Comparison of ENCODE assay signal across 1 cellular context in the genomic region with DNA sequence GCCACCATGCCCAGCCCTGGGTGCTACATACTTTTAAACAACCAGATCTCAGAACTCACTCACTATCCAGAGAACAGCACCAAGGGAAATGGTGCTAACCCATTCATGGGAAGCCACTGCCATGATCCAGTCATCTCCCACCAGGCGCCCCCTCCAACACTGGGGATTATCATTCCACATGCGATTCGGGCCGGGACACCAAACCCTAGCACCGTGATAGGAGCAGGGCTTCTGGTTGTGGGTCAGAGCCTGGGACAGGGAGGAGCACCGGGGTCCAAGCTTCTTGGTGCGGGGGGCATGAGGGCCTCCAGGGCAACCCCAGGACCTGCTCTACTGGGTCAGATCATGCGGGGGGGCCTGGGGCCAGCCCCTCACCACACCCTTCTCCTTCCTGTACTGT.
TF ChIP-seq lines count a peak whose summit lies in the region.

No MANE protein-coding gene starts in this region.

TF ChIP-seq in H1, 55 proteins besides CTCF, POLR2A, EP300 and RAD21:
- TF ChIP-seq BCL11A (IDR thresholded peaks at IDR 0.05; ENCODE audit: low read depth in 2 of 2, low read length in 2 of 2), result no peak
TF ChIP-seq in H1: peak in this region for 0.
